In the genomic region with DNA sequence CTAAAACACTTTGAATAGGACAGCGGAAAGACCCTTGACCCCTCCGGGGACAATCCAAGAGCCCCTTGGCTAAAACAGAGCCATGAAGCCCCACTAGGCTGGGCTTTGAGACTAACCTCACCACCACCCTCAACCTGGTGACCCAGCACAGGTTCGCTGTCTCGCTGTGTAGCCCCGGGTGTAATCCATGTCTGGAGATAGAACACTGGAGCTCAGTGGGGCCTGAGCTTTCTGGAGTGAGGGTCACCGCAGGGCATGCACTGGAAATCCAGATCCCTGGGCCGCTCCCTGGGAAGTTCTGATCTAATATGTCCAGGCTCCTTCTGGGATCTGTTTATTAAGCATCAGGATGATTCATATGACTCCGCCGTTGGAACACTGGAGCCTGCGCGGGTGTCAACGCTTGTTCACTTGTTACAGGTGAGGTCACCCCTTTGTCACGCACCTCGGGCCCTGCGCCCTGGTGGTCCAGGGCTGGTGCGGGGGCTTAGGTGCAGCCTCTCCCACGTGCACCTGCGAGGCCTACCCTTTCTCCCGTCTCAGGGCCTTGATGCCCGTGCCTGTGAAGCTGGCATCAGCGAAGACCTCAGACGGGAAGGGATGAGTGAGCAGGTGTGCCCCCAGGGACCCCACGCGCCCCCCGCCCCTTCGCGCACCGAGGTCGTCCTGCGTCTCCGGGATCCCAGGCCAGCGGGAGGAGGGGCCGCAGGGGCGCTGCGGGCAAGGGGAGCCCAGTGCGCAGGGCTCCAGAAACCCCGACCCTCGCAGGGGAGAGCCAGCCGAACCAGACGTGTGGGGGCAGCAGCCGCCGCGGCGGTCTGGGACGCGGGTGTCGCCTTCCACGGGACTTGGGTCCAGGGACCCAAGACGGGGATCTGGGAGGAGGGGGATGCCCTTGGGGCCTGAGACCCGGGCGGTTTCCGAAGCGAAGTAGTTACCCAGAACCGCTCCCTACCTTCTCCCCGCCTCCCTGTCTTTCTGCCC, we compare ENCODE assay signal across 19 cellular contexts.
DNase-seq lines count a peak whose midpoint lies in the region; ATAC-seq and TF ChIP-seq lines count a peak whose summit lies in the region.
"Had no signal": no experiment of that assay in that cellular context is flagged by ENCODE, and none has a peak within 500 bp of the region (broad histone marks: within the 10 kb centered on the region; RNA-seq: fewer than 3 reads in every experiment).

No MANE protein-coding gene starts in this region.

- 3 to 4% (median 4%) methylated on average over 45 to 55 of the region's 55 CpGs for WGBS in psoas muscle, 3 donors

- H3K79me2 ChIP-seq in fibroblast of lung (ENCODE audit: control insufficient read depth, insufficient read depth, low read length) = no peaks in the 10 kb centered on the region

- no peak overlapping the region for H2AFZ ChIP-seq in fibroblast of lung (ENCODE audit: low read length)

- intact Hi-C loops in upper lobe of right lung (cut with DNase I) = no loop called here
- intact Hi-C loops in psoas muscle (cut with DNase I) = no loop called here
- intact Hi-C loops in CD4-positive, alpha-beta T cell (cut with DNase I, micrococcal nuclease) = no loop called here

- POLR2A ChIA-PET in CD4-positive, alpha-beta T cell (lab: Charles Lee) = no interaction called here

- peak overlapping the region in 1 of 4 experiments; percentile 45 for H3K4me3 ChIP-seq in fibroblast of lung (replicated peaks in 1 of 4; ENCODE audit: control extremely low read depth in 1 of 4, insufficient read depth in 1 of 4, low read depth in 3 of 4, low read length in 4 of 4)
- H3K4me3 ChIP-seq in upper lobe of right lung = peak overlapping the region; percentile 16
- H3K4me3 ChIP-seq in psoas muscle = no peak overlapping the region
- H3K4me3 ChIP-seq: heart right ventricle, right atrium auricular region had no signal

- H3K9me3 ChIP-seq in fibroblast of lung (ENCODE audit: control insufficient read depth, insufficient read depth, low read depth, low read length) (no peaks in the 10 kb centered on the region), upper lobe of right lung (no peaks in the 10 kb centered on the region), psoas muscle (no peaks in the 10 kb centered on the region)
- no peaks in the 10 kb centered on the region for H3K9me3 ChIP-seq in CD4-positive, alpha-beta T cell (ENCODE audit: control insufficient read depth, low read length)
- H3K9me3 ChIP-seq: BE2C, heart right ventricle, right atrium auricular region had no signal

- TF ChIP-seq CTCF in fibroblast of lung (conservative IDR thresholded peaks at IDR 0.05 in 1 of 2, IDR thresholded peaks at IDR 0.05 in 1 of 2; ENCODE audit: low read depth in 1 of 2, low read length in 2 of 2) (no peak), upper lobe of right lung (IDR thresholded peaks at IDR 0.05) (no peak), psoas muscle (IDR thresholded peaks at IDR 0.05) (no peak)
- TF ChIP-seq CTCF in CD4-positive, alpha-beta T cell (IDR thresholded peaks at IDR 0.05) = no peak

- H3K27me3 Mint-ChIP-seq in CD4-positive, alpha-beta T cell = peaks cover 81% of the 10 kb centered on the region

- DNase-seq in M059J (ENCODE audit: low read depth) = peak; percentile 45
- DNase-seq in fibroblast of lung (ENCODE audit: low read depth in 2 of 2) = peak in 1 of 2 donors; percentile 30
- peak; percentile 89 for DNase-seq in mesenteric fat pad (ENCODE audit: low spot score)
- no peak for DNase-seq in upper lobe of right lung
- no peak for DNase-seq in psoas muscle
- no peak for DNase-seq in CD4-positive, alpha-beta T cell
- DNase-seq: activated CD4-positive, CD25-positive, alpha-beta regulatory T cell treated with anti-CD3 and anti-CD28 coated beads, Interleukin-2, amount 50 U/mL, for 72 hours; activated effector memory CD4-positive, alpha-beta T cell treated with Interleukin-2 at 50 U/mL for 16 hours; aorta; BE2C; DMS 273 treated with DMSO at 0.1 percent for 48 hours; heart right ventricle; left ventricle myocardium superior; NCI-H2081; NCI-H524; SHP77 had no signal

- ATAC-seq in upper lobe of right lung (no peak), psoas muscle (no peak), GM18909 (IDR thresholded peaks at IDR 0.05; ENCODE audit: poor library complexity, unreplicated experiment) (no peak)
- no peak for ATAC-seq in CD4-positive, alpha-beta T cell (ENCODE audit: poor library complexity)
- ATAC-seq: heart right ventricle, left ventricle myocardium superior had no signal

- no peaks in the 10 kb centered on the region for H3K9me3 Mint-ChIP-seq in CD4-positive, alpha-beta T cell
- H3K9me3 Mint-ChIP-seq: nephron had no signal

- CTCF ChIA-PET in CD4-positive, alpha-beta T cell (lab: Charles Lee) = no interaction called here

- no peaks in the 10 kb centered on the region for H4K20me1 ChIP-seq in fibroblast of lung (ENCODE audit: control insufficient read depth, extremely low read depth, insufficient read depth, low read length)

- peak overlapping the region; percentile 66 for H3K4me2 ChIP-seq in fibroblast of lung (ENCODE audit: extremely low read depth, insufficient read depth, low read length)

- H3K36me3 ChIP-seq in fibroblast of lung (ENCODE audit: control insufficient read depth, insufficient read depth, low read length) = no peaks in the 10 kb centered on the region
- H3K36me3 ChIP-seq in upper lobe of right lung = no peaks in the 10 kb centered on the region
- H3K36me3 ChIP-seq in psoas muscle (ENCODE audit: insufficient read depth in 1 of 2, low read depth in 1 of 2) = no peaks in the 10 kb centered on the region
- H3K36me3 ChIP-seq: BE2C, heart right ventricle, right atrium auricular region had no signal

- H3K4me1 Mint-ChIP-seq in CD4-positive, alpha-beta T cell (ENCODE audit: low read depth) = no peaks in the 10 kb centered on the region
- H3K4me1 Mint-ChIP-seq: nephron had no signal

- H3K4me3 Mint-ChIP-seq in CD4-positive, alpha-beta T cell = no peak overlapping the region

- H3K27ac ChIP-seq in fibroblast of lung (ENCODE audit: insufficient read depth, low read length) = no peak overlapping the region
- no peak overlapping the region for H3K27ac ChIP-seq in upper lobe of right lung
- H3K27ac ChIP-seq in psoas muscle = no peak overlapping the region
- no peak overlapping the region for H3K27ac ChIP-seq in CD4-positive, alpha-beta T cell (ENCODE audit: low read depth, low read length)
- H3K27ac ChIP-seq: heart right ventricle, right atrium auricular region had no signal

- no peaks in the 10 kb centered on the region for H3K36me3 Mint-ChIP-seq in CD4-positive, alpha-beta T cell (ENCODE audit: low read depth)

- H3K4me1 ChIP-seq in fibroblast of lung (ENCODE audit: control insufficient read depth, extremely low read depth, insufficient read depth, low read length) (no peaks in the 10 kb centered on the region), upper lobe of right lung (peaks cover 3% of the 10 kb centered on the region), psoas muscle (no peaks in the 10 kb centered on the region)
- H3K4me1 ChIP-seq: BE2C, heart right ventricle, right atrium auricular region had no signal

- no peak overlapping the region for H3K9ac ChIP-seq in fibroblast of lung (ENCODE audit: insufficient read depth, low read length)

- H3K27me3 ChIP-seq in fibroblast of lung (ENCODE audit: control insufficient read depth, insufficient read depth, low read length) (peaks cover 27% of the 10 kb centered on the region), upper lobe of right lung (peaks cover 44% of the 10 kb centered on the region), psoas muscle (ENCODE audit: insufficient read depth in 3 of 3, low read length in 2 of 3) (peaks cover 2 to 72% (median 25%) of the 10 kb centered on the region in 3 donors)
- peaks cover 64% of the 10 kb centered on the region for H3K27me3 ChIP-seq in CD4-positive, alpha-beta T cell (ENCODE audit: control insufficient read depth, insufficient read depth, low read length)

- H3K27ac Mint-ChIP-seq in CD4-positive, alpha-beta T cell = no peak overlapping the region
- H3K27ac Mint-ChIP-seq: nephron had no signal

Comparison
In these comparisons a context has a peak if more than half of its experiments do, and no peak if none do; other contexts are left out.
1. DNase-seq: peak in M059J (single experiment) and mesenteric fat pad (single experiment); none in upper lobe of right lung (single experiment), psoas muscle (0 of 2) and CD4-positive, alpha-beta T cell (0 of 10).